ENCODE assay signal across 26 cellular contexts in genomic region chr5:1285141-1285540, GRCh38. TPM values are rescaled to one million over a fixed set of nuclear protein-coding genes. Genes with fewer than 3 reads are reported as not detected.
DNase-seq lines count a peak whose midpoint lies in the region; ATAC-seq, FAIRE-seq and TF ChIP-seq lines count a peak whose summit lies in the region.
"Had no signal": no experiment of that assay in that cellular context is flagged by ENCODE, and none has a peak within 500 bp of the region (broad histone marks: within the 10 kb centered on the region; RNA-seq: fewer than 3 reads in every experiment).

No MANE protein-coding gene starts in this region.

- no peak overlapping the region for H3K27ac Mint-ChIP-seq in osteocyte (ENCODE audit: unreplicated experiment)
- H3K27ac Mint-ChIP-seq: CD8-positive, alpha-beta T cell had no signal

- no peaks in the 10 kb centered on the region for H3K4me1 ChIP-seq in left ventricle myocardium inferior
- H3K4me1 ChIP-seq: BLaER1 treated with 17β-estradiol and CSF1 and Interleukin-3, amounts not matched to agents 10 nM and 100 nM; Peyer's patch; SJSA1 had no signal

- no peak for TF ChIP-seq POLR2A in H54 (IDR thresholded peaks at IDR 0.05; ENCODE audit: low read depth, low read length)

- no peaks in the 10 kb centered on the region for H3K36me3 Mint-ChIP-seq in osteocyte (ENCODE audit: unreplicated experiment)
- H3K36me3 Mint-ChIP-seq: CD8-positive, alpha-beta T cell had no signal

- FAIRE-seq in H54 (lab: Jason Lieb, UNC) (no peak), RCC 7860 (lab: Jason Lieb, UNC) (no peak)
- FAIRE-seq: GM12878 had no signal

- intact Hi-C loops in left ventricle myocardium inferior (cut with micrococcal nuclease), result no loop called here

- no peak overlapping the region for H3K27ac ChIP-seq in left ventricle myocardium inferior (replicated peaks)
- H3K27ac ChIP-seq: BLaER1 treated with 17β-estradiol and CSF1 and Interleukin-3, amounts not matched to agents 10 nM and 100 nM; GM23248; Peyer's patch; SJSA1 had no signal

- TF ChIP-seq CTCF in osteocyte (IDR thresholded peaks at IDR 0.05), result no peak
- TF ChIP-seq CTCF in left ventricle myocardium inferior (IDR thresholded peaks at IDR 0.05; ENCODE audit: borderline replicate concordance), result no peak

- peaks cover 5% of the 10 kb centered on the region for H3K27me3 Mint-ChIP-seq in osteocyte (ENCODE audit: unreplicated experiment)

- ATAC-seq in GM21515 (IDR thresholded peaks at IDR 0.05; ENCODE audit: unreplicated experiment), result no peak
- no peak for ATAC-seq in HG02763 (IDR thresholded peaks at IDR 0.05; ENCODE audit: unreplicated experiment)
- ATAC-seq: CD8-positive, alpha-beta T cell; GM12878; Right ventricle myocardium inferior had no signal

- no peak overlapping the region for H3K4me3 Mint-ChIP-seq in osteocyte (ENCODE audit: unreplicated experiment)
- H3K4me3 Mint-ChIP-seq: CD8-positive, alpha-beta T cell had no signal

- peaks cover 8% of the 10 kb centered on the region for H3K27me3 ChIP-seq in left ventricle myocardium inferior (ENCODE audit: low read depth)
- H3K27me3 ChIP-seq: BLaER1 treated with 17β-estradiol and CSF1 and Interleukin-3, amounts not matched to agents 10 nM and 100 nM; Peyer's patch had no signal

- H3K9me3 Mint-ChIP-seq in osteocyte (ENCODE audit: unreplicated experiment), result peaks cover 9% of the 10 kb centered on the region
- H3K9me3 Mint-ChIP-seq: CD8-positive, alpha-beta T cell had no signal

- H3K4me1 Mint-ChIP-seq in osteocyte (ENCODE audit: unreplicated experiment), result no peaks in the 10 kb centered on the region

- DNase-seq in 8988T, result peak; percentile 27
- DNase-seq in H54 (ENCODE audit: insufficient read length, low spot score), result peak; percentile 52
- peak; percentile 50 for DNase-seq in islet precursor cell
- DNase-seq in osteocyte (ENCODE audit: extremely low spot score, unreplicated experiment), result peak; percentile 62
- DNase-seq in RCC 7860 (ENCODE audit: low spot score), result no peak
- no peak for DNase-seq in left ventricle myocardium inferior
- DNase-seq: ACHN, DND-41, GM23248, HCEC 1CT, KG1, NCI-H1105, NCI-H146, NCI-H2029, NCI-H226, NCI-H524, NCI-H82, Peyer's patch had no signal

- H3K9me3 ChIP-seq in left ventricle myocardium inferior (replicated peaks), result peaks cover 10% of the 10 kb centered on the region
- H3K9me3 ChIP-seq: Peyer's patch had no signal

- H3K4me3 ChIP-seq in left ventricle myocardium inferior, result no peak overlapping the region
- H3K4me3 ChIP-seq: BLaER1 treated with 17β-estradiol and CSF1 and Interleukin-3, amounts not matched to agents 10 nM and 100 nM; GM12878; GM23248; Peyer's patch; SJSA1 had no signal

- no peaks in the 10 kb centered on the region for H3K36me3 ChIP-seq in left ventricle myocardium inferior
- H3K36me3 ChIP-seq: Peyer's patch had no signal

RNA-seq across cellular contexts. Expression of gene TERT, which starts 9.7 kb away (rescaled TPM):
- total RNA-seq in osteocyte (not detected in 2 replicates), left ventricle myocardium inferior (not detected)
- total RNA-seq: GM23248, Right ventricle myocardium inferior had no signal

RNA-seq across cellular contexts. Expression of gene CLPTM1L, which starts 59.8 kb away (rescaled TPM):
- total RNA-seq in osteocyte (88.0 and 93.1 TPM in 2 replicates), left ventricle myocardium inferior (34.2 TPM)

RNA-seq across cellular contexts. Expression of gene SLC6A18, which starts 60.0 kb away (rescaled TPM):
- not detected in 2 replicates for total RNA-seq in osteocyte
- total RNA-seq in left ventricle myocardium inferior, result not detected
- total RNA-seq: CD8-positive, alpha-beta T cell; GM12878; GM23248; HT1080; Right ventricle myocardium inferior; SJSA1 had no signal

Comparison
In these comparisons a context has a peak if more than half of its experiments do, and no peak if none do; other contexts are left out.
1. DNase-seq: peak in 8988T (single experiment), H54 (single experiment), islet precursor cell (single experiment) and osteocyte (single experiment); none in RCC 7860 (single experiment) and left ventricle myocardium inferior (single experiment).